30 cellular contexts compared by ENCODE assay signal in the genomic region with DNA sequence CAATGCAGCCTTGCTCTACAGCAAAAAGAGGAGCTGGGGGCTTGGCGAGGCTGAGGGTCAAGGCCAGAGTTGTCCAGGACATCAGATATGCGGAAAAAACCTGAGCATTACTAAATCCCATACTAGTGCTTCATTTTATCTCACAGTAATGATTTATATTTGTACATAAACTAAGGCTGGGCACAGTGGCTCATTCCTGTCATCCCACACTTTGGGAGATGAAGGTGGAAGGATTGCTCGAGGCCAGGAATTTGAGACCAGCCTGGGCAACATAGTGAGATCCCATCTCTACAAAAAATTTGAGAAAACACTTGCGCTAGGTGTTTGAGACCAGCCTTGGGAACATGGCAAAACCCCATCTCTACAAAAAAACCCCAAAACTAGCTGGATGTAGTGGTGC. TPM values are rescaled to one million over a fixed set of nuclear protein-coding genes. Genes with fewer than 3 reads are reported as not detected.
"Had no signal": no experiment of that assay in that cellular context is flagged by ENCODE, and none has a peak within 500 bp of the region (broad histone marks: within the 10 kb centered on the region; RNA-seq: fewer than 3 reads in every experiment).

No MANE protein-coding gene starts in this region.

- H3K4me1 ChIP-seq: SJCRH30 had no signal

- H3K9me3 ChIP-seq: MG63 had no signal

- H3K36me3 ChIP-seq: MG63, SJCRH30 had no signal

- H3K27me3 ChIP-seq: MG63, SJCRH30 had no signal

- H3K27ac ChIP-seq: SJCRH30, SK-N-MC had no signal

- ATAC-seq: activated naive CD8-positive, alpha-beta T cell treated with anti-CD3 and anti-CD28 coated beads, Interleukin-2, amount 50 U/mL, for 24 hours had no signal

- DNase-seq: activated B cell treated with CpG ODN at 0.5 μM for 24 hours; activated CD4-positive, alpha-beta memory T cell treated with anti-CD3 and anti-CD28 coated beads for 36 hours; activated CD4-positive, alpha-beta T cell treated with anti-CD3 and anti-CD28 coated beads for 4 hours; activated CD4-positive, alpha-beta T cell treated with anti-CD3 and anti-CD28 coated beads, Interleukin-2, amount 50 U/mL, for 1 hour; activated CD4-positive, CD25-positive, alpha-beta regulatory T cell treated with anti-CD3 and anti-CD28 coated beads, Interleukin-2, amount 50 U/mL, for 72 hours; activated CD8-positive, alpha-beta memory T cell treated with anti-CD3 and anti-CD28 coated beads, Interleukin-2, amount 50 U/mL, for 4 hours; activated effector memory CD4-positive, alpha-beta T cell treated with Interleukin-2 at 50 U/mL for 16 hours; activated naive CD4-positive, alpha-beta T cell treated with anti-CD3 and anti-CD28 coated beads, Interleukin-2, amount 10 ng/mL, durations not matched to agents 7 days and 5 days; activated naive CD8-positive, alpha-beta T cell treated with anti-CD3 and anti-CD28 coated beads, Interleukin-2, amount 50 U/mL, for 24 hours; activated T-cell treated with anti-CD3 and anti-CD28 coated beads for 4 hours; activated T-cell treated with anti-CD3 and anti-CD28 coated beads, Interleukin-2, amount 50 U/mL, for 48 hours; anterior cingulate cortex; caudate nucleus; cerebellar nuclear complex; Kasumi-1; MG63; NCI-H1048; NCI-H1105 treated with DMSO at 0.1 percent for 48 hours; NCI-H1436; NCI-H1694; NCI-H1930; NCI-H2081 treated with DMSO at 0.1 percent for 48 hours; NCI-H226; NCI-H524 treated with DMSO at 0.1 percent for 48 hours; SHP77; SJCRH30 had no signal

- H3K4me3 ChIP-seq: MG63, SJCRH30, SK-N-MC had no signal

RNA-seq across cellular contexts. Expression of gene JPH4, which starts 11.6 kb away (rescaled TPM):
- total RNA-seq: bronchial epithelial cell, NCI-H460 had no signal

RNA-seq across cellular contexts. Expression of gene AP1G2, which starts 22.6 kb away (rescaled TPM):
- total RNA-seq: SJCRH30 had no signal

RNA-seq across cellular contexts. Expression of gene ZFHX2, which starts 38.6 kb away (rescaled TPM):
- total RNA-seq: RPMI7951 had no signal

RNA-seq across cellular contexts. Expression of gene DHRS2, which starts 46.0 kb away (rescaled TPM):
- total RNA-seq: activated B cell treated with CpG ODN at 0.5 μM for 24 hours, bronchial epithelial cell had no signal
